Comparison of ENCODE assay signal across 28 cellular contexts in genomic region chr14:85358136-85358785, GRCh38.
"Had no signal": no experiment of that assay in that cellular context is flagged by ENCODE, and none has a peak within 500 bp of the region (broad histone marks: within the 10 kb centered on the region; RNA-seq: fewer than 3 reads in every experiment).

No MANE protein-coding gene starts in this region.

- DNase-seq: naive thymus-derived CD8-positive, alpha-beta T cell; nephron progenitor cell; occipital lobe; ovary; posterior cingulate gyrus; psoas muscle; right cardiac atrium; right lobe of liver; sigmoid colon; small intestine; stimulated activated CD4-positive, alpha-beta T cell treated with anti-CD3 and anti-CD28 coated beads, Interleukin-15, amount 100 ng/mL, for 24 hours; stimulated activated CD4-positive, alpha-beta T cell treated with anti-CD3 and anti-CD28 coated beads, Interleukin-2, amount 100 ng/mL, for 24 hours; stimulated activated CD4-positive, alpha-beta T cell treated with anti-CD3 and anti-CD28 coated beads, Interleukin-2, amount 100 ng/mL, for 48 hours; stimulated activated CD4-positive, alpha-beta T cell treated with anti-CD3 and anti-CD28 coated beads, Interleukin-4, amount 100 ng/mL, for 24 hours; stimulated activated naive B cell treated with anti-CD40 and anti-IgM and Interleukin-4, amounts not matched to agents 10 μg/mL and 1 μg/mL and 100 μg/mL, for 72 hours; stimulated activated naive CD4-positive, alpha-beta T cell treated with Interleukin-2 at 50 U/mL for 16 hours; stomach; tibial artery; transverse colon; upper lobe of right lung; uterus had no signal

- H3K4me3 ChIP-seq: ovary, psoas muscle, right lobe of liver, sigmoid colon, stomach, tibial artery, transverse colon, upper lobe of right lung, uterus had no signal

- H3K27me3 Mint-ChIP-seq: progenitor cell of endocrine pancreas; stimulated activated naive B cell treated with anti-CD40 and anti-IgM and Interleukin-4, amounts not matched to agents 10 μg/mL and 1 μg/mL and 100 μg/mL, for 72 hours; stimulated activated naive CD8-positive, alpha-beta T cell treated with anti-CD3 and anti-CD28 coated beads, Interleukin-15, Interleukin-2, amounts not matched to agents 100 ng/mL and 50 ng/mL, for 24 hours; type B pancreatic cell had no signal

- H3K9me3 ChIP-seq: ovary, psoas muscle, right lobe of liver, stomach, tibial artery, transverse colon, upper lobe of right lung, uterus had no signal

- H3K27ac Mint-ChIP-seq: naive thymus-derived CD8-positive, alpha-beta T cell; natural killer cell treated with Interleukin-12 subunit alpha and Interleukin-12 subunit beta and Interleukin-15 and Interleukin-18, amount 100 ng/mL, for 72 hours; nephron progenitor cell; progenitor cell of endocrine pancreas; stimulated activated effector memory CD8-positive, alpha-beta T cell treated with anti-CD3 and anti-CD28 coated beads, Interleukin-12 subunit alpha, Interleukin-12 subunit beta, amount 100 ng/mL, for 72 hours; stimulated activated naive B cell treated with anti-CD40 and anti-IgM and Interleukin-4, amounts not matched to agents 10 μg/mL and 1 μg/mL and 100 μg/mL, for 72 hours; stimulated activated naive CD8-positive, alpha-beta T cell treated with anti-CD3 and anti-CD28 coated beads, Interleukin-15, Interleukin-2, amounts not matched to agents 100 ng/mL and 50 ng/mL, for 24 hours; type B pancreatic cell had no signal

- H3K36me3 ChIP-seq: ovary, right lobe of liver, sigmoid colon, stomach, tibial artery, transverse colon, upper lobe of right lung, uterus had no signal

- H3K36me3 Mint-ChIP-seq: stimulated activated effector memory CD8-positive, alpha-beta T cell treated with anti-CD3 and anti-CD28 coated beads, Interleukin-12 subunit alpha, Interleukin-12 subunit beta, amount 100 ng/mL, for 72 hours; stimulated activated naive B cell treated with anti-CD40 and anti-IgM and Interleukin-4, amounts not matched to agents 10 μg/mL and 1 μg/mL and 100 μg/mL, for 72 hours had no signal

- ATAC-seq: naive thymus-derived CD8-positive, alpha-beta T cell; natural killer cell treated with Interleukin-12 subunit alpha and Interleukin-12 subunit beta and Interleukin-15 and Interleukin-18, amount 100 ng/mL, for 72 hours; psoas muscle; right cardiac atrium; right lobe of liver; stimulated activated effector memory CD8-positive, alpha-beta T cell treated with anti-CD3 and anti-CD28 coated beads, Interleukin-12 subunit alpha, Interleukin-12 subunit beta, amount 100 ng/mL, for 72 hours; stimulated activated naive B cell treated with anti-CD40 and anti-IgM and Interleukin-4, amounts not matched to agents 10 μg/mL and 1 μg/mL and 100 μg/mL, for 72 hours; upper lobe of right lung had no signal

- H2AFZ ChIP-seq: parathyroid adenoma had no signal

- H3K9ac ChIP-seq: parathyroid adenoma had no signal

- H3K4me3 Mint-ChIP-seq: naive thymus-derived CD8-positive, alpha-beta T cell; natural killer cell treated with Interleukin-12 subunit alpha and Interleukin-12 subunit beta and Interleukin-15 and Interleukin-18, amount 100 ng/mL, for 72 hours; nephron progenitor cell; neural crest cell; stimulated activated effector memory CD8-positive, alpha-beta T cell treated with anti-CD3 and anti-CD28 coated beads, Interleukin-12 subunit alpha, Interleukin-12 subunit beta, amount 100 ng/mL, for 72 hours; stimulated activated naive B cell treated with anti-CD40 and anti-IgM and Interleukin-4, amounts not matched to agents 10 μg/mL and 1 μg/mL and 100 μg/mL, for 72 hours; stimulated activated naive CD8-positive, alpha-beta T cell treated with anti-CD3 and anti-CD28 coated beads, Interleukin-15, Interleukin-2, amounts not matched to agents 100 ng/mL and 50 ng/mL, for 24 hours; type B pancreatic cell had no signal

- H3K79me2 ChIP-seq: parathyroid adenoma had no signal

- H3K27me3 ChIP-seq: ovary, right lobe of liver, sigmoid colon, stomach, tibial artery, transverse colon, upper lobe of right lung, uterus had no signal

- H3K27ac ChIP-seq: ovary, parathyroid adenoma, psoas muscle, right lobe of liver, sigmoid colon, stomach, tibial artery, transverse colon, upper lobe of right lung, uterus had no signal

- H3K4me1 Mint-ChIP-seq: naive thymus-derived CD8-positive, alpha-beta T cell; stimulated activated effector memory CD8-positive, alpha-beta T cell treated with anti-CD3 and anti-CD28 coated beads, Interleukin-12 subunit alpha, Interleukin-12 subunit beta, amount 100 ng/mL, for 72 hours; stimulated activated naive B cell treated with anti-CD40 and anti-IgM and Interleukin-4, amounts not matched to agents 10 μg/mL and 1 μg/mL and 100 μg/mL, for 72 hours had no signal

- H3K4me1 ChIP-seq: parathyroid adenoma, psoas muscle, right lobe of liver, sigmoid colon, tibial artery, transverse colon, upper lobe of right lung, uterus had no signal
